ENCODE assay signal across 8 cellular contexts in genomic region chr10:102435529-102436233, GRCh38. TPM values are rescaled to one million over a fixed set of nuclear protein-coding genes. Genes with fewer than 3 reads are reported as not detected.
A peak's percentile ranks its signal among the peaks of the same experiment; 100 is the strongest.
DNase-seq lines count a peak whose midpoint lies in the region; ATAC-seq and TF ChIP-seq lines count a peak whose summit lies in the region.

No MANE protein-coding gene starts in this region.

- TF ChIP-seq CTCF in lung (IDR thresholded peaks at IDR 0.05; ENCODE audit: control extremely low read depth, extremely low read depth) = no peak
- no peak for TF ChIP-seq CTCF in upper lobe of right lung (IDR thresholded peaks at IDR 0.05)

- intact Hi-C loops in left cardiac atrium (cut with DNase I) (no loop called here), left ventricle myocardium superior (cut with micrococcal nuclease) (no loop called here), upper lobe of right lung (cut with DNase I) (no loop called here)

- H3K4me1 ChIP-seq in lung (ENCODE audit: control insufficient read depth in 2 of 2, insufficient read depth in 2 of 2, low read length in 2 of 2) (peaks cover 0 to 14% of the 10 kb centered on the region in 2 donors), upper lobe of right lung (peaks cover 26% of the 10 kb centered on the region)

- no peaks in the 10 kb centered on the region for H3K27me3 ChIP-seq in lung (ENCODE audit: control insufficient read depth, insufficient read depth)
- H3K27me3 ChIP-seq in upper lobe of right lung = no peaks in the 10 kb centered on the region

- H3K4me3 ChIP-seq in lung (no peak overlapping the region), upper lobe of right lung (peak overlapping the region; percentile 52)

- peak in 1 of 2 donors; percentile 3 for ATAC-seq in left cardiac atrium
- ATAC-seq in left ventricle myocardium superior = no peak
- ATAC-seq in lung (ENCODE audit: insufficient read depth, low FRiP score) = peak; percentile 8
- ATAC-seq in upper lobe of right lung = peak; percentile 47
- ATAC-seq in GM21825 (IDR thresholded peaks at IDR 0.05; ENCODE audit: unreplicated experiment) = no peak

- H3K27ac ChIP-seq in lung (ENCODE audit: low read depth in 1 of 2, low read length in 1 of 2) (peak overlapping the region in 1 of 2 donors; percentile 87), upper lobe of right lung (peak overlapping the region; percentile 79)

- H3K36me3 ChIP-seq in lung (ENCODE audit: control insufficient read depth in 2 of 2, insufficient read depth in 2 of 2, low read length in 2 of 2) (no peaks in the 10 kb centered on the region), upper lobe of right lung (no peaks in the 10 kb centered on the region)

- DNase-seq in left cardiac atrium (peak; percentile 53), left ventricle myocardium superior (no peak), lung (ENCODE audit: low spot score) (peak; percentile 51), upper lobe of right lung (peak; percentile 85), NCI-H1694 (lab: John Stamatoyannopoulos, UW) (no peak), NCI-H69 (lab: John Stamatoyannopoulos, UW) (no peak)
- DNase-seq in activated effector memory CD4-positive, alpha-beta T cell treated with anti-CD3 and anti-CD28 coated beads, Interleukin-2, amount 50 U/mL, for 16 hours = peak; percentile 77

- WGBS in lung, 2 donors = 3 to 6% methylated on average over 14 of the region's 14 CpGs

- H3K9me3 ChIP-seq in lung (ENCODE audit: control insufficient read depth in 2 of 2, insufficient read depth in 1 of 2, low read length in 1 of 2) (no peaks in the 10 kb centered on the region), upper lobe of right lung (no peaks in the 10 kb centered on the region)

RNA-seq across cellular contexts. Expression of gene CUEDC2, which starts 3.3 kb away (rescaled TPM):
- 10 to 100 TPM; 61.8 to 66.3 TPM for total RNA-seq in left cardiac atrium
- 78.3 TPM for total RNA-seq in left ventricle myocardium superior
- 10 to 100 TPM; 33.4 to 46.0 TPM for total RNA-seq in lung
- polyA plus RNA-seq in lung = 10 to 100 TPM; 42.1 to 63.8 TPM
- total RNA-seq in upper lobe of right lung = 44.8 TPM

RNA-seq across cellular contexts. Expression of gene FBXL15, which starts 15.0 kb away (rescaled TPM):
- 10 to 100 TPM; 13.1 to 14.0 TPM for total RNA-seq in left cardiac atrium
- total RNA-seq in left ventricle myocardium superior = 9.1 TPM
- 10 to 100 TPM in 1 of 2 donors, 1 to 10 TPM in 1; 9.4 to 23.6 TPM for total RNA-seq in lung
- 10 to 100 TPM; 13.7 to 40.4 TPM for polyA plus RNA-seq in lung
- total RNA-seq in upper lobe of right lung = 16.0 TPM

RNA-seq across cellular contexts. Expression of gene C10orf95, which starts 15.7 kb away (rescaled TPM):
- total RNA-seq in left cardiac atrium (not detected), left ventricle myocardium superior (not detected), lung (10 to 100 TPM in 1 of 2 donors, 1 to 10 TPM in 1; 6.0 to 20.4 TPM), upper lobe of right lung (3.1 TPM)
- polyA plus RNA-seq in lung = 1 to 10 TPM; 3.9 to 6.4 TPM

RNA-seq across cellular contexts. Expression of gene PSD, which starts 17.1 kb away (rescaled TPM):
- total RNA-seq in left cardiac atrium = 1 to 10 TPM; 2.3 to 3.4 TPM
- total RNA-seq in left ventricle myocardium superior = 0.50 TPM
- total RNA-seq in lung = 1 to 10 TPM; 4.6 to 5.3 TPM
- polyA plus RNA-seq in lung = 1 to 10 TPM; 1.1 to 1.9 TPM
- 3.5 TPM for total RNA-seq in upper lobe of right lung

RNA-seq across cellular contexts. Expression of gene NFKB2, which starts 40.2 kb away (rescaled TPM):
- total RNA-seq in left cardiac atrium (10 to 100 TPM; 16.1 to 24.9 TPM), left ventricle myocardium superior (11.3 TPM), lung (10 to 100 TPM; 48.2 to 52.8 TPM), upper lobe of right lung (36.8 TPM)
- 100 to 1,000 TPM in 1 of 2 donors, 10 to 100 TPM in 1; 34.6 to 114 TPM for polyA plus RNA-seq in lung

Comparison
In these comparisons a context has a peak if more than half of its experiments do, and no peak if none do; other contexts are left out.
1. DNase-seq: peak in left cardiac atrium (single experiment), activated effector memory CD4-positive, alpha-beta T cell treated with anti-CD3 and anti-CD28 coated beads, Interleukin-2, amount 50 U/mL, for 16 hours (single experiment), lung (single experiment) and upper lobe of right lung (single experiment); none in left ventricle myocardium superior (single experiment), NCI-H1694 (single experiment) and NCI-H69 (single experiment).
2. ATAC-seq: peak in lung (single experiment) and upper lobe of right lung (single experiment); none in left ventricle myocardium superior (single experiment) and GM21825 (single experiment).